24 cellular contexts compared by ENCODE assay signal in the genomic region with DNA sequence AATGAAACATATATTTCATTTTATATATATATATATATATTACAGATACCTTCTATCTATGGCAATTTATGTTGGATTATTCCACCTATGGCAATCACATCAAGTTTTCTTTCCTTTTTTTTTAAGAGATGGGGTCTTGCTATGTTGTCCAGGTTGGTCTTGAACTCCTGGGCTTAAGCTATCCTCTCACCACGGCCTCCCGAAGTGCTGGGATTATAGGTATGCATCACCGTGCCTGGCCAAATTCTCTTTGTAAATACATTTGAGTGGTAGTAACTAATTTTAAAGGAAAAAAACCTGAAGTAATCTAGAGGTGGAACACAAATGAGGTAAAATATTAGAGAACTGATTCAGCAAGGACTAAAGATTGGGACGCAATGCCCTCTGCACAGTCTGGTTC. TPM values are rescaled to one million over a fixed set of nuclear protein-coding genes. Genes with fewer than 3 reads are reported as not detected.
A peak's percentile ranks its signal among the peaks of the same experiment; 100 is the strongest.
DNase-seq lines count a peak whose midpoint lies in the region; ATAC-seq, FAIRE-seq and TF ChIP-seq lines count a peak whose summit lies in the region.
"Had no signal": no experiment of that assay in that cellular context is flagged by ENCODE, and none has a peak within 500 bp of the region (broad histone marks: within the 10 kb centered on the region; RNA-seq: fewer than 3 reads in every experiment).

No MANE protein-coding gene starts in this region.

- H3K9me3 ChIP-seq in HepG2 (ENCODE audit: low read length) (no peaks in the 10 kb centered on the region), right lobe of liver (no peaks in the 10 kb centered on the region)
- H3K9me3 ChIP-seq: BLaER1 had no signal

- no peaks in the 10 kb centered on the region for H4K20me1 ChIP-seq in HepG2 (ENCODE audit: insufficient read depth, low read length)

- H3K4me1 Mint-ChIP-seq in activated CD4-positive, alpha-beta T cell treated with anti-CD3 and anti-CD28 coated beads for 36 hours = no peaks in the 10 kb centered on the region
- H3K4me1 Mint-ChIP-seq in activated CD4-positive, alpha-beta T cell treated with anti-CD3 and anti-CD28 coated beads, Interleukin-2, amount 10 ng/mL, durations not matched to agents 24 days and 14 days = no peaks in the 10 kb centered on the region
- no peaks in the 10 kb centered on the region for H3K4me1 Mint-ChIP-seq in nephron progenitor cell
- H3K4me1 Mint-ChIP-seq in stimulated activated naive B cell treated with anti-CD40 and anti-IgM and Interleukin-4, amounts not matched to agents 10 μg/mL and 1 μg/mL and 100 μg/mL, for 72 hours = peaks cover 3% of the 10 kb centered on the region in 2 donors
- H3K4me1 Mint-ChIP-seq: GM23338, H9 had no signal

- no TSS peak for BruUV-seq in HepG2 (replicated peaks; lab: Mats Ljungman, UMichigan)

- peaks cover 38% of the 10 kb centered on the region for H3K36me3 Mint-ChIP-seq in activated CD4-positive, alpha-beta T cell treated with anti-CD3 and anti-CD28 coated beads for 36 hours (ENCODE audit: low read depth)
- H3K36me3 Mint-ChIP-seq in activated CD4-positive, alpha-beta T cell treated with anti-CD3 and anti-CD28 coated beads, Interleukin-2, amount 10 ng/mL, durations not matched to agents 24 days and 14 days (ENCODE audit: low read depth) = peaks cover 43% of the 10 kb centered on the region
- H3K36me3 Mint-ChIP-seq in nephron progenitor cell (ENCODE audit: low read depth) = peaks cover 49% of the 10 kb centered on the region
- peaks cover 44 to 49% of the 10 kb centered on the region in 2 donors for H3K36me3 Mint-ChIP-seq in stimulated activated naive B cell treated with anti-CD40 and anti-IgM and Interleukin-4, amounts not matched to agents 10 μg/mL and 1 μg/mL and 100 μg/mL, for 72 hours

- peaks cover 21 to 35% of the 10 kb centered on the region in 2 experiments for H3K36me3 ChIP-seq in HepG2 (replicated peaks in 1 of 2; ENCODE audit: control insufficient read depth in 1 of 2, insufficient read depth in 2 of 2, low read length in 2 of 2)
- H3K36me3 ChIP-seq in right lobe of liver = peaks cover 0 to 39% (median 8%) of the 10 kb centered on the region in 4 donors

- no peak overlapping the region for H3K4me2 ChIP-seq in HepG2 (ENCODE audit: low read depth, low read length)
- H3K4me2 ChIP-seq: BLaER1, GM23338 had no signal

- H3K9ac ChIP-seq in HepG2 (ENCODE audit: insufficient read depth, low read depth, low read length) = no peak overlapping the region
- H3K9ac ChIP-seq: BLaER1 had no signal

- H3K27ac Mint-ChIP-seq in activated CD4-positive, alpha-beta T cell treated with anti-CD3 and anti-CD28 coated beads for 36 hours = peak overlapping the region; percentile 17
- no peak overlapping the region for H3K27ac Mint-ChIP-seq in activated CD4-positive, alpha-beta T cell treated with anti-CD3 and anti-CD28 coated beads, Interleukin-2, amount 10 ng/mL, durations not matched to agents 24 days and 14 days
- peak overlapping the region; percentile 74 for H3K27ac Mint-ChIP-seq in nephron progenitor cell
- H3K27ac Mint-ChIP-seq in stimulated activated naive B cell treated with anti-CD40 and anti-IgM and Interleukin-4, amounts not matched to agents 10 μg/mL and 1 μg/mL and 100 μg/mL, for 72 hours = peak overlapping the region; percentile 39
- H3K27ac Mint-ChIP-seq: B cell, GM23338, H9 had no signal

- CTCF ChIA-PET in activated CD4-positive, alpha-beta T cell treated with anti-CD3 and anti-CD28 coated beads for 36 hours (lab: Charles Lee) = interaction anchor here (0.5 kb wide), 1 partner anchor 113 kb away, joined by 4 read pairs; no protein-coding TSS in a partner anchor
- CTCF ChIA-PET in HepG2 (lab: Yijun Ruan, JAX; ENCODE audit: low intra/inter-chr PET ratio, low total read pairs) = no interaction called here

- no peak overlapping the region for H3K4me3 Mint-ChIP-seq in activated CD4-positive, alpha-beta T cell treated with anti-CD3 and anti-CD28 coated beads for 36 hours
- H3K4me3 Mint-ChIP-seq in activated CD4-positive, alpha-beta T cell treated with anti-CD3 and anti-CD28 coated beads, Interleukin-2, amount 10 ng/mL, durations not matched to agents 24 days and 14 days = no peak overlapping the region
- no peak overlapping the region for H3K4me3 Mint-ChIP-seq in nephron progenitor cell
- no peak overlapping the region for H3K4me3 Mint-ChIP-seq in stimulated activated naive B cell treated with anti-CD40 and anti-IgM and Interleukin-4, amounts not matched to agents 10 μg/mL and 1 μg/mL and 100 μg/mL, for 72 hours
- H3K4me3 Mint-ChIP-seq: B cell; CD4-positive, CD25-positive, alpha-beta regulatory T cell; CD8-positive, alpha-beta memory T cell; GM23338; H9 had no signal

- no peak for TF ChIP-seq CTCF in HepG2 (CRISPR knock-in tag; IDR thresholded peaks at IDR 0.05)
- no peak for TF ChIP-seq CTCF in right lobe of liver (IDR thresholded peaks at IDR 0.05)
- TF ChIP-seq CTCF in nephron progenitor cell (IDR thresholded peaks at IDR 0.05) = no peak

- POLR2A ChIA-PET in activated CD4-positive, alpha-beta T cell treated with anti-CD3 and anti-CD28 coated beads for 36 hours (lab: Charles Lee) = interaction anchor here (0.6 kb wide), 1 partner anchor 20 kb away, joined by 4 read pairs; no protein-coding TSS in a partner anchor
- POLR2A ChIA-PET in HepG2 (lab: Yijun Ruan, JAX) = no interaction called here

- TF ChIP-seq EP300 in HepG2 (IDR thresholded peaks at IDR 0.05; ENCODE audit: low read depth in 2 of 2, low read length in 2 of 2) (no peak), HepG2 (CRISPR knock-in tag; IDR thresholded peaks at IDR 0.05; ENCODE audit: borderline replicate concordance) (no peak)

- H2AFZ ChIP-seq in HepG2 (ENCODE audit: low read length) = no peak overlapping the region
- H2AFZ ChIP-seq: GM23338 had no signal

- H3K9me3 Mint-ChIP-seq in activated CD4-positive, alpha-beta T cell treated with anti-CD3 and anti-CD28 coated beads for 36 hours (ENCODE audit: low read depth) = no peaks in the 10 kb centered on the region
- H3K9me3 Mint-ChIP-seq in activated CD4-positive, alpha-beta T cell treated with anti-CD3 and anti-CD28 coated beads, Interleukin-2, amount 10 ng/mL, durations not matched to agents 24 days and 14 days = no peaks in the 10 kb centered on the region
- H3K9me3 Mint-ChIP-seq in nephron progenitor cell = no peaks in the 10 kb centered on the region
- no peaks in the 10 kb centered on the region for H3K9me3 Mint-ChIP-seq in stimulated activated naive B cell treated with anti-CD40 and anti-IgM and Interleukin-4, amounts not matched to agents 10 μg/mL and 1 μg/mL and 100 μg/mL, for 72 hours
- H3K9me3 Mint-ChIP-seq: CD4-positive, CD25-positive, alpha-beta regulatory T cell; CD8-positive, alpha-beta memory T cell; GM23338; H9 had no signal

- H3K27ac ChIP-seq in HepG2 (ENCODE audit: extremely low read length, insufficient read depth, low read length) = no peak overlapping the region
- H3K27ac ChIP-seq in right lobe of liver = no peak overlapping the region
- H3K27ac ChIP-seq: 22Rv1, BLaER1, C4-2B had no signal

- H3K27me3 ChIP-seq in HepG2 (ENCODE audit: control insufficient read depth in 1 of 2, insufficient read depth in 2 of 2, low read length in 2 of 2) = no peaks in the 10 kb centered on the region
- H3K27me3 ChIP-seq in right lobe of liver = no peaks in the 10 kb centered on the region
- H3K27me3 ChIP-seq: BLaER1 had no signal

- no peak for ATAC-seq in activated CD4-positive, alpha-beta T cell treated with anti-CD3 and anti-CD28 coated beads for 36 hours
- no peak for ATAC-seq in HepG2
- no peak for ATAC-seq in right lobe of liver
- no peak for ATAC-seq in stimulated activated naive B cell treated with anti-CD40 and anti-IgM and Interleukin-4, amounts not matched to agents 10 μg/mL and 1 μg/mL and 100 μg/mL, for 72 hours (replicated peaks)
- ATAC-seq: GM23338, HCT116 had no signal

- H3K4me3 ChIP-seq in HepG2 (replicated peaks in 1 of 3; ENCODE audit: insufficient read depth in 1 of 3, low read depth in 2 of 3, low read length in 3 of 3) (no peak overlapping the region), right lobe of liver (no peak overlapping the region)
- H3K4me3 ChIP-seq: BLaER1, GM23338 had no signal

- no peak for TF ChIP-seq POLR2A in HepG2 (IDR thresholded peaks at IDR 0.05; ENCODE audit: insufficient read depth in 1 of 2, low read depth in 2 of 2, low read length in 2 of 2)
- no peak for TF ChIP-seq POLR2A in right lobe of liver (IDR thresholded peaks at IDR 0.05)

- H3K79me2 ChIP-seq in HepG2 (ENCODE audit: insufficient read depth, low read length) = no peaks in the 10 kb centered on the region

- no peak for DNase-seq in activated CD4-positive, alpha-beta T cell treated with anti-CD3 and anti-CD28 coated beads for 36 hours
- DNase-seq in activated CD4-positive, alpha-beta T cell treated with anti-CD3 and anti-CD28 coated beads, Interleukin-2, amount 10 ng/mL, durations not matched to agents 24 days and 14 days = no peak
- DNase-seq in HepG2 (ENCODE audit: low spot score) (no peak), right lobe of liver (no peak), nephron progenitor cell (no peak), NCI-H1694 (lab: John Stamatoyannopoulos, UW) (no peak)
- no peak for DNase-seq in stimulated activated naive B cell treated with anti-CD40 and anti-IgM and Interleukin-4, amounts not matched to agents 10 μg/mL and 1 μg/mL and 100 μg/mL, for 72 hours
- no peak for DNase-seq in stimulated activated CD4-positive, alpha-beta T cell treated with anti-CD3 and anti-CD28 coated beads, Interleukin-2, amount 100 ng/mL, for 24 hours
- DNase-seq: Calu3; CD4-positive, CD25-positive, alpha-beta regulatory T cell; CD8-positive, alpha-beta memory T cell; DMS53; DMS79 treated with DMSO at 0.1 percent for 48 hours; GF-D8; H9 had no signal

- no peak for TF ChIP-seq RAD21 in HepG2 (CRISPR knock-in tag; IDR thresholded peaks at IDR 0.05)

- no peaks in the 10 kb centered on the region for H3K27me3 Mint-ChIP-seq in activated CD4-positive, alpha-beta T cell treated with anti-CD3 and anti-CD28 coated beads for 36 hours
- H3K27me3 Mint-ChIP-seq in activated CD4-positive, alpha-beta T cell treated with anti-CD3 and anti-CD28 coated beads, Interleukin-2, amount 10 ng/mL, durations not matched to agents 24 days and 14 days = no peaks in the 10 kb centered on the region
- H3K27me3 Mint-ChIP-seq in nephron progenitor cell (ENCODE audit: low read depth, poor library complexity) = peaks cover 2% of the 10 kb centered on the region
- H3K27me3 Mint-ChIP-seq in stimulated activated naive B cell treated with anti-CD40 and anti-IgM and Interleukin-4, amounts not matched to agents 10 μg/mL and 1 μg/mL and 100 μg/mL, for 72 hours = no peaks in the 10 kb centered on the region
- H3K27me3 Mint-ChIP-seq: B cell; CD4-positive, CD25-positive, alpha-beta regulatory T cell; CD8-positive, alpha-beta memory T cell had no signal

- 72% methylated on average over 4 of the region's 4 CpGs for WGBS in HepG2 (ENCODE audit: low lambda C conversion rate)
- 75% methylated on average over 3 of the region's 4 CpGs for WGBS in right lobe of liver (ENCODE audit: insufficient coverage, low coverage, low lambda C conversion rate, missing lambda C conversion rate)

- intact Hi-C loops in activated CD4-positive, alpha-beta T cell treated with anti-CD3 and anti-CD28 coated beads for 36 hours (cut with DNase I, micrococcal nuclease) = no loop called here
- intact Hi-C loops in activated CD4-positive, alpha-beta T cell treated with anti-CD3 and anti-CD28 coated beads, Interleukin-2, amount 10 ng/mL, durations not matched to agents 24 days and 14 days (cut with micrococcal nuclease) = no loop called here
- intact Hi-C loops in HepG2 (cut with micrococcal nuclease; ENCODE audit: unreplicated experiment) (no loop called here), right lobe of liver (cut with DNase I) (no loop called here)

- in situ Hi-C loops in HepG2 (cut with HindIII; ENCODE audit: extremely low pct_ligation_motif_present, low pct_unique_long_range_greater_than_20kb) = no loop called here

- no peak for FAIRE-seq in HepG2 (lab: Jason Lieb, UNC)
- FAIRE-seq: A204.1, GM12891, GM18507 had no signal

- H3K4me1 ChIP-seq in HepG2 (ENCODE audit: insufficient read depth, low read length) (no peaks in the 10 kb centered on the region), right lobe of liver (peaks cover 0 to 21% (median 8%) of the 10 kb centered on the region in 4 donors)
- H3K4me1 ChIP-seq: BLaER1 had no signal

RNA-seq across cellular contexts. Expression of a gene that starts 21.6 kb away (rescaled TPM):
- 100 to 1,000 TPM; 106 to 126 TPM for total RNA-seq in activated CD4-positive, alpha-beta T cell treated with anti-CD3 and anti-CD28 coated beads for 36 hours
- 109 TPM in 2 replicates for total RNA-seq in activated CD4-positive, alpha-beta T cell treated with anti-CD3 and anti-CD28 coated beads, Interleukin-2, amount 10 ng/mL, durations not matched to agents 24 days and 14 days
- 11.4 TPM in 2 replicates for total RNA-seq in HepG2 (2016; rRNA removed; fragmentation: Illumina TruSeq; extraction: Trizol)
- 9.3 and 10.8 TPM in 2 replicates for total RNA-seq in HepG2 (2016; cell fraction: cytosol; rRNA removed; fragmentation: Illumina TruSeq; extraction: Trizol; ENCODE audit: low read depth)
- total RNA-seq in HepG2 (2016; cell fraction: insoluble cytoplasmic fraction; rRNA removed; fragmentation: Illumina TruSeq; extraction: Trizol) = 9.9 and 11.8 TPM in 2 replicates
- 14.9 and 16.5 TPM in 2 replicates for total RNA-seq in HepG2 (2016; cell fraction: membrane; rRNA removed; fragmentation: Illumina TruSeq; extraction: Trizol)
- total RNA-seq in HepG2 (2016; cell fraction: nucleus; rRNA removed; fragmentation: Illumina TruSeq; extraction: Trizol) = 16.3 and 19.3 TPM in 2 replicates
- polyA plus RNA-seq in HepG2 (2011; rRNA removed) = 10.5 TPM in 2 replicates
- 5.5 and 5.9 TPM in 2 replicates for polyA plus RNA-seq in HepG2 (2011; cell fraction: cytosol; rRNA removed)
- 33.7 and 40.9 TPM in 2 replicates for polyA plus RNA-seq in HepG2 (2011; cell fraction: nucleus; rRNA removed)
- polyA plus RNA-seq in HepG2 (2012) = 38.7 and 50.8 TPM in 2 replicates
- polyA plus RNA-seq in HepG2 (2016; cell fraction: cytosol; fragmentation: Illumina TruSeq; extraction: Trizol; ENCODE audit: low read depth) = 3.9 and 4.0 TPM in 2 replicates
- polyA plus RNA-seq in HepG2 (2016; cell fraction: insoluble cytoplasmic fraction; fragmentation: Illumina TruSeq; extraction: Trizol; ENCODE audit: low read depth) = 19.8 and 29.3 TPM in 2 replicates
- 14.9 and 16.3 TPM in 2 replicates for polyA plus RNA-seq in HepG2 (2016; cell fraction: membrane; fragmentation: Illumina TruSeq; extraction: Trizol; ENCODE audit: low read depth)
- 50.8 and 56.4 TPM in 2 replicates for polyA plus RNA-seq in HepG2 (2016; cell fraction: nucleus; fragmentation: Illumina TruSeq; extraction: Trizol; ENCODE audit: insufficient read depth, low read depth)
- 42.7 and 54.2 TPM in 2 replicates for polyA minus RNA-seq in HepG2 (2011; rRNA and poly(A)+ RNA removed; ENCODE audit: low replicate concordance)
- 22.2 and 24.6 TPM in 2 replicates for polyA minus RNA-seq in HepG2 (2011; cell fraction: cytosol; rRNA and poly(A)+ RNA removed)
- 49.4 and 56.1 TPM in 2 replicates for polyA minus RNA-seq in HepG2 (2011; cell fraction: nucleus; rRNA and poly(A)+ RNA removed)
- 10 to 100 TPM; 20.0 to 52.6 (median 40.6) TPM for total RNA-seq in right lobe of liver

RNA-seq across cellular contexts. Expression of a gene that starts 25.7 kb away (rescaled TPM):
- total RNA-seq in activated CD4-positive, alpha-beta T cell treated with anti-CD3 and anti-CD28 coated beads for 36 hours = 10 to 100 TPM; 47.9 to 54.3 TPM
- 55.4 and 56.2 TPM in 2 replicates for total RNA-seq in activated CD4-positive, alpha-beta T cell treated with anti-CD3 and anti-CD28 coated beads, Interleukin-2, amount 10 ng/mL, durations not matched to agents 24 days and 14 days
- total RNA-seq in HepG2 (2016; rRNA removed; fragmentation: Illumina TruSeq; extraction: Trizol) (21.2 and 22.1 TPM in 2 replicates), right lobe of liver (10 to 100 TPM in 5 of 6 experiments, 1 to 10 TPM in 1; 10.0 to 20.2 (median 13.3) TPM)
- 3.7 and 3.8 TPM in 2 replicates for total RNA-seq in HepG2 (2016; cell fraction: cytosol; rRNA removed; fragmentation: Illumina TruSeq; extraction: Trizol; ENCODE audit: low read depth)
- total RNA-seq in HepG2 (2016; cell fraction: insoluble cytoplasmic fraction; rRNA removed; fragmentation: Illumina TruSeq; extraction: Trizol) = 20.2 and 21.5 TPM in 2 replicates
- total RNA-seq in HepG2 (2016; cell fraction: membrane; rRNA removed; fragmentation: Illumina TruSeq; extraction: Trizol) = 9.1 and 9.4 TPM in 2 replicates
- total RNA-seq in HepG2 (2016; cell fraction: nucleus; rRNA removed; fragmentation: Illumina TruSeq; extraction: Trizol) = 17.0 and 19.9 TPM in 2 replicates
- polyA plus RNA-seq in HepG2 (2011; rRNA removed) = 15.2 and 15.9 TPM in 2 replicates
- 9.5 and 11.1 TPM in 2 replicates for polyA plus RNA-seq in HepG2 (2011; cell fraction: cytosol; rRNA removed)
- 35.3 and 39.7 TPM in 2 replicates for polyA plus RNA-seq in HepG2 (2011; cell fraction: nucleus; rRNA removed)
- 11.5 and 13.0 TPM in 2 replicates for polyA plus RNA-seq in HepG2 (2012)
- polyA plus RNA-seq in HepG2 (2016; cell fraction: cytosol; fragmentation: Illumina TruSeq; extraction: Trizol; ENCODE audit: low read depth) = 1.6 TPM in 2 replicates
- 17.4 and 18.4 TPM in 2 replicates for polyA plus RNA-seq in HepG2 (2016; cell fraction: insoluble cytoplasmic fraction; fragmentation: Illumina TruSeq; extraction: Trizol; ENCODE audit: low read depth)
- polyA plus RNA-seq in HepG2 (2016; cell fraction: membrane; fragmentation: Illumina TruSeq; extraction: Trizol; ENCODE audit: low read depth) = 3.7 and 4.6 TPM in 2 replicates
- 47.6 and 49.0 TPM in 2 replicates for polyA plus RNA-seq in HepG2 (2016; cell fraction: nucleus; fragmentation: Illumina TruSeq; extraction: Trizol; ENCODE audit: insufficient read depth, low read depth)
- 13.4 and 15.5 TPM in 2 replicates for polyA minus RNA-seq in HepG2 (2011; rRNA and poly(A)+ RNA removed; ENCODE audit: low replicate concordance)
- polyA minus RNA-seq in HepG2 (2011; cell fraction: cytosol; rRNA and poly(A)+ RNA removed) = 8.0 and 10.5 TPM in 2 replicates
- polyA minus RNA-seq in HepG2 (2011; cell fraction: nucleus; rRNA and poly(A)+ RNA removed) = 10.9 and 13.4 TPM in 2 replicates
